Comparison of ENCODE assay signal across 17 cellular contexts in the genomic region with DNA sequence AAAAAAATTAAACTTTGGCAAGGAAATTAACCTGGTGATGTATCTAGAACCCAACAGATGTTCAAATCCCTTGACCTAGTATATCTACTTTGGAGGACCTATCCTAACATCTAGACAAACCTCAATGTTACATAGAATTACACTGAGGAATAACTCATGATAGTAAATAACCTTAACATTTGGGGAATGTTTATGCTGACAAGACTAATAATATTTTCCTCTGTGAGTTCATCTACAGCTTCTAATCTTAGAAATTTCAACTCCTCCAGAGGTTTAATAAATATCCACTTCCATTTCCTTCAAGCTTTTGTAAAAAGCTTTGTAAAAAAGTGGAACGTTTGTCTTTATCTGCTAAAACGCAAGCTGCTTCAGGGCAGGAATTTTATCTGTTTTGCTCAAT.
"Had no signal": no experiment of that assay in that cellular context is flagged by ENCODE, and none has a peak within 500 bp of the region (broad histone marks: within the 10 kb centered on the region; RNA-seq: fewer than 3 reads in every experiment).

No MANE protein-coding gene starts in this region.

- H3K9me3 Mint-ChIP-seq: dendritic cell treated with granulocyte-macrophage colony-stimulating factor and Interleukin-4, amounts not matched to agents 40 ng/mL and 50 ng/mL, for 4 days; effector memory CD8-positive, alpha-beta T cell; nephron progenitor cell; type B pancreatic cell had no signal

- H3K27me3 Mint-ChIP-seq: dendritic cell treated with granulocyte-macrophage colony-stimulating factor and Interleukin-4, amounts not matched to agents 40 ng/mL and 50 ng/mL, for 4 days; effector memory CD8-positive, alpha-beta T cell; type B pancreatic cell had no signal

- H3K27me3 ChIP-seq: esophagus muscularis mucosa, hepatocyte, right atrium auricular region had no signal

- H3K4me3 ChIP-seq: esophagus muscularis mucosa, hepatocyte, mucosa of descending colon, right atrium auricular region had no signal

- H3K36me3 ChIP-seq: right atrium auricular region had no signal

- ATAC-seq: effector memory CD8-positive, alpha-beta T cell; left colon; left ventricle myocardium superior; mucosa of descending colon had no signal

- H3K9me3 ChIP-seq: esophagus muscularis mucosa, mucosa of descending colon, right atrium auricular region had no signal

- H3K4me2 ChIP-seq: hepatocyte had no signal

- H3K27ac Mint-ChIP-seq: dendritic cell treated with granulocyte-macrophage colony-stimulating factor and Interleukin-4, amounts not matched to agents 40 ng/mL and 50 ng/mL, for 4 days; nephron progenitor cell; type B pancreatic cell had no signal

- H3K27ac ChIP-seq: epithelial cell of prostate, esophagus muscularis mucosa, hepatocyte, right atrium auricular region had no signal

- H3K4me3 Mint-ChIP-seq: dendritic cell treated with granulocyte-macrophage colony-stimulating factor and Interleukin-4, amounts not matched to agents 40 ng/mL and 50 ng/mL, for 4 days; effector memory CD8-positive, alpha-beta T cell; nephron progenitor cell; type B pancreatic cell had no signal

- H2AFZ ChIP-seq: hepatocyte had no signal

- DNase-seq: effector memory CD8-positive, alpha-beta T cell; foreskin fibroblast; head of caudate nucleus; left colon; left ventricle myocardium superior; mucosa of descending colon; nephron progenitor cell; posterior cingulate gyrus; small intestine; stimulated activated CD4-positive, alpha-beta T cell treated with anti-CD3 and anti-CD28 coated beads, Interleukin-12 subunit alpha, Interleukin-12 subunit beta, amount 100 ng/mL, for 4 hours; stimulated activated naive CD4-positive, alpha-beta T cell treated with Interleukin-2 at 50 U/mL for 16 hours had no signal
